9 cellular contexts compared by ENCODE assay signal in genomic region chr2:73859721-73860586, GRCh38. TPM values are rescaled to one million over a fixed set of nuclear protein-coding genes. Genes with fewer than 3 reads are reported as not detected.
DNase-seq lines count a peak whose midpoint lies in the region; FAIRE-seq and TF ChIP-seq lines count a peak whose summit lies in the region.
"Had no signal": no experiment of that assay in that cellular context is flagged by ENCODE, and none has a peak within 500 bp of the region (broad histone marks: within the 10 kb centered on the region; RNA-seq: fewer than 3 reads in every experiment).

No MANE protein-coding gene starts in this region.

- peak; percentile 95 for DNase-seq in ELR (ENCODE audit: low read depth)
- DNase-seq in RPMI7951 (ENCODE audit: low read depth) = peak; percentile 89
- DNase-seq in mammary epithelial cell = peak; percentile 87
- DNase-seq in smooth muscle cell (lab: John Stamatoyannopoulos, UW; ENCODE audit: unreplicated experiment) = no peak
- no peak for DNase-seq in colonic mucosa
- DNase-seq in GM12892 (ENCODE audit: insufficient read length) = no peak
- DNase-seq in thyroid gland = no peak
- DNase-seq in NCI-H82 treated with DMSO at 0.1 percent for 48 hours (lab: John Stamatoyannopoulos, UW; ENCODE audit: unreplicated experiment) = no peak
- DNase-seq: NCI-H526 had no signal

- H3K27ac ChIP-seq in mammary epithelial cell (ENCODE audit: insufficient read depth, low read depth, low read length) (peak overlapping the region; percentile 39), smooth muscle cell (ENCODE audit: low read depth) (peak overlapping the region; percentile 89), colonic mucosa (no peak overlapping the region), thyroid gland (no peak overlapping the region)

- CTCF ChIA-PET in mammary epithelial cell (lab: Charles Lee; ENCODE audit: low non-redundant PET) = no interaction called here

- H3K4me1 ChIP-seq in mammary epithelial cell (ENCODE audit: insufficient read depth, low read length) = peaks cover 28% of the 10 kb centered on the region
- peaks cover 3% of the 10 kb centered on the region for H3K4me1 ChIP-seq in smooth muscle cell (ENCODE audit: low read depth)
- H3K4me1 ChIP-seq in colonic mucosa = no peaks in the 10 kb centered on the region
- H3K4me1 ChIP-seq in thyroid gland = no peaks in the 10 kb centered on the region

- H3K9me3 ChIP-seq in mammary epithelial cell (replicated peaks; ENCODE audit: insufficient read depth, low read length) (no peaks in the 10 kb centered on the region), smooth muscle cell (replicated peaks; ENCODE audit: low read depth) (no peaks in the 10 kb centered on the region), colonic mucosa (no peaks in the 10 kb centered on the region), thyroid gland (no peaks in the 10 kb centered on the region)

- H3K4me3 ChIP-seq in mammary epithelial cell (replicated peaks in 1 of 3; ENCODE audit: insufficient read depth in 1 of 3, low read depth in 2 of 3, low read length in 3 of 3) = no peak overlapping the region
- no peak overlapping the region for H3K4me3 ChIP-seq in smooth muscle cell
- H3K4me3 ChIP-seq in colonic mucosa = no peak overlapping the region
- no peak overlapping the region for H3K4me3 ChIP-seq in thyroid gland (replicated peaks in 1 of 3)

- no peaks in the 10 kb centered on the region for H3K79me2 ChIP-seq in mammary epithelial cell (ENCODE audit: insufficient read depth, low read length)
- H3K79me2 ChIP-seq in smooth muscle cell (ENCODE audit: low read depth) = no peaks in the 10 kb centered on the region

- H3F3A ChIP-seq in smooth muscle cell (ENCODE audit: low read depth) = peaks cover 10% of the 10 kb centered on the region

- FAIRE-seq in GM12892 (lab: Jason Lieb, UNC) = no peak

- 78% methylated on average over 6 of the region's 6 CpGs for WGBS in mammary epithelial cell (ENCODE audit: low coverage, missing lambda C conversion rate)
- 83% methylated on average over 6 of the region's 6 CpGs for WGBS in smooth muscle cell (ENCODE audit: low lambda C conversion rate)
- 93 to 95% methylated on average over 6 of the region's 6 CpGs for WGBS in thyroid gland, 2 donors

- dilution Hi-C loops in mammary epithelial cell (cut with HindIII; ENCODE audit: low sequenced_read_pairs) = no loop called here

- TF ChIP-seq POLR2A in GM12892 (IDR thresholded peaks at IDR 0.05; ENCODE audit: low read depth, low read length) (no peak), thyroid gland (IDR thresholded peaks at IDR 0.05) (no peak)

- in situ Hi-C loops in mammary epithelial cell (cut with MboI; ENCODE audit: low sequenced_read_pairs in 2 of 2) = loop anchor here in 1 of 2 donors (10.0 kb wide), 1 partner anchor 65 kb away; the partner anchor contains the start of gene DGUOK

- intact Hi-C loops in mammary epithelial cell (cut with micrococcal nuclease) = loop anchor here (5.0 kb wide), 1 partner anchor 67 kb away; the partner anchor contains the start of gene DGUOK
- intact Hi-C loops in colonic mucosa (cut with DNase I) = no loop called here
- intact Hi-C loops in thyroid gland (cut with DNase I) = no loop called here

- TF ChIP-seq CTCF in mammary epithelial cell (conservative IDR thresholded peaks at IDR 0.05 in 1 of 2, IDR thresholded peaks at IDR 0.05 in 1 of 2; ENCODE audit: extremely low read depth in 1 of 2, insufficient read depth in 1 of 2, low read depth in 1 of 2, low read length in 2 of 2) (no peak), smooth muscle cell (IDR thresholded peaks at IDR 0.05; ENCODE audit: borderline replicate concordance, insufficient read depth, poor library complexity, severe bottlenecking) (no peak), colonic mucosa (IDR thresholded peaks at IDR 0.05) (no peak), thyroid gland (IDR thresholded peaks at IDR 0.05) (no peak)

- no peak overlapping the region for H3K4me2 ChIP-seq in mammary epithelial cell (ENCODE audit: insufficient read depth, low read depth, low read length)
- no peak overlapping the region for H3K4me2 ChIP-seq in smooth muscle cell

- H3K9ac ChIP-seq in mammary epithelial cell (ENCODE audit: insufficient read depth, low read length) = no peak overlapping the region
- no peak overlapping the region for H3K9ac ChIP-seq in smooth muscle cell (ENCODE audit: low read depth)
- no peak overlapping the region for H3K9ac ChIP-seq in colonic mucosa (ENCODE audit: low read depth in 2 of 2, low read length in 2 of 2)

- H3K27me3 ChIP-seq in mammary epithelial cell (ENCODE audit: insufficient read depth, low read length) (no peaks in the 10 kb centered on the region), smooth muscle cell (ENCODE audit: low read depth) (no peaks in the 10 kb centered on the region), colonic mucosa (no peaks in the 10 kb centered on the region), thyroid gland (no peaks in the 10 kb centered on the region)

- H2AFZ ChIP-seq in mammary epithelial cell (ENCODE audit: low read depth, low read length) (no peak overlapping the region), smooth muscle cell (ENCODE audit: low read depth) (no peak overlapping the region)

- no TSS peak for BruUV-seq in mammary epithelial cell (replicated peaks; lab: Mats Ljungman, UMichigan)

- H3K36me3 ChIP-seq in mammary epithelial cell (ENCODE audit: insufficient read depth, low read length) = peaks cover 41% of the 10 kb centered on the region
- peaks cover 10% of the 10 kb centered on the region for H3K36me3 ChIP-seq in smooth muscle cell (ENCODE audit: low read depth)
- peaks cover 10% of the 10 kb centered on the region for H3K36me3 ChIP-seq in colonic mucosa
- H3K36me3 ChIP-seq in thyroid gland = peaks cover 43 to 53% of the 10 kb centered on the region in 2 donors

- no peaks in the 10 kb centered on the region for H4K20me1 ChIP-seq in mammary epithelial cell (ENCODE audit: insufficient read depth, low read length)
- peaks cover 6% of the 10 kb centered on the region for H4K20me1 ChIP-seq in smooth muscle cell (ENCODE audit: low read depth)

RNA-seq across cellular contexts. Expression of gene STAMBP, which starts 31.2 kb away (rescaled TPM):
- total RNA-seq in RPMI7951 (2014; rRNA removed; shearing (Covaris generic)) = 39.6 and 50.2 TPM in 2 replicates
- 10 to 100 TPM; 52.2 to 77.8 TPM for total RNA-seq in mammary epithelial cell
- 78.6 TPM for polyA plus RNA-seq in mammary epithelial cell
- polyA minus RNA-seq in mammary epithelial cell = 73.9 TPM
- 36.3 and 61.1 TPM in 2 replicates for total RNA-seq in smooth muscle cell
- 48.5 and 53.0 TPM in 2 replicates for polyA plus RNA-seq in smooth muscle cell
- total RNA-seq in colonic mucosa = 10 to 100 TPM; 49.5 to 54.7 TPM
- 65.1 TPM for polyA plus RNA-seq in GM12892 (2012; ENCODE audit: missing spikeins)
- total RNA-seq in thyroid gland = 10 to 100 TPM; 31.9 to 45.2 (median 36.6) TPM

RNA-seq across cellular contexts. Expression of gene ACTG2, which starts 32.9 kb away (rescaled TPM):
- total RNA-seq in RPMI7951 (2014; rRNA removed; shearing (Covaris generic)) = 2.0 and 2.9 TPM in 2 replicates
- total RNA-seq in mammary epithelial cell = 100 to 1,000 TPM in 1 of 2 donors, 1 to 10 TPM in 1; 2.2 to 365 TPM
- polyA plus RNA-seq in mammary epithelial cell = 1.0 TPM
- polyA minus RNA-seq in mammary epithelial cell = not detected
- total RNA-seq in smooth muscle cell = 201 and 323 TPM in 2 replicates
- 796 and 874 TPM in 2 replicates for polyA plus RNA-seq in smooth muscle cell
- total RNA-seq in colonic mucosa = 1,000 to 10,000 TPM in 1 of 2 donors, 10 to 100 TPM in 1; 25.4 to 1,198 TPM
- polyA plus RNA-seq in GM12892 (2012; ENCODE audit: missing spikeins) = 0.19 TPM
- total RNA-seq in thyroid gland = 10 to 100 TPM in 1 of 4 donors, 1 to 10 TPM in 3; 1.5 to 24.4 (median 2.3) TPM

Comparison
In these comparisons a context has a peak if more than half of its experiments do, and no peak if none do; other contexts are left out.
1. DNase-seq: peak in ELR (single experiment), RPMI7951 (single experiment) and mammary epithelial cell (single experiment); none in smooth muscle cell (single experiment), colonic mucosa (single experiment), GM12892 (single experiment), thyroid gland (0 of 2) and NCI-H82 treated with DMSO at 0.1 percent for 48 hours (single experiment).
2. H3K27ac ChIP-seq: peak in mammary epithelial cell (single experiment) and smooth muscle cell (single experiment); none in colonic mucosa (single experiment) and thyroid gland (0 of 3).